Comparison of ENCODE assay signal across 21 cellular contexts in genomic region chr9:69697475-69697874, GRCh38. TPM values are rescaled to one million over a fixed set of nuclear protein-coding genes. Genes with fewer than 3 reads are reported as not detected.
DNase-seq lines count a peak whose midpoint lies in the region; TF ChIP-seq lines count a peak whose summit lies in the region.
"Had no signal": no experiment of that assay in that cellular context is flagged by ENCODE, and none has a peak within 500 bp of the region (broad histone marks: within the 10 kb centered on the region; RNA-seq: fewer than 3 reads in every experiment).

No MANE protein-coding gene starts in this region.

- peaks cover 19% of the 10 kb centered on the region for H3K9me3 Mint-ChIP-seq in MCF 10A (ENCODE audit: unreplicated experiment)

- DNase-seq in MCF 10A (ENCODE audit: unreplicated experiment): peak; percentile 6
- no peak for DNase-seq in breast epithelium (ENCODE audit: low spot score in 2 of 2)
- peak; percentile 22 for DNase-seq in COLO668 (lab: John Stamatoyannopoulos, UW; ENCODE audit: unreplicated experiment)
- DNase-seq in NCI-H69 (lab: John Stamatoyannopoulos, UW): peak; percentile 8
- DNase-seq in DMS114 treated with DMSO at 0.1 percent for 48 hours (lab: John Stamatoyannopoulos, UW; ENCODE audit: unreplicated experiment): no peak
- DNase-seq in HUDEP-2 (lab: John Stamatoyannopoulos, UW; ENCODE audit: unreplicated experiment in 76 of 76): no peak
- no peak for DNase-seq in dedifferentiated amniotic fluid mesenchymal stem cell (ENCODE audit: extremely low spot score)
- DNase-seq: 8988T; ACHN; AML-193; C1 segment of cervical spinal cord; Caco-2; CD4-positive, alpha-beta memory T cell; DMS79; EL; GDM1; HFFc6 had no signal

- no peak overlapping the region for H3K4me3 Mint-ChIP-seq in MCF 10A (ENCODE audit: unreplicated experiment)
- H3K4me3 Mint-ChIP-seq: CD4-positive, alpha-beta memory T cell; GM23338; HFFc6 had no signal

- peaks cover 32% of the 10 kb centered on the region for H3K27me3 Mint-ChIP-seq in MCF 10A (ENCODE audit: insufficient read depth, unreplicated experiment)

- H3K4me1 ChIP-seq in breast epithelium: no peaks in the 10 kb centered on the region
- H3K4me1 ChIP-seq: A549, Caco-2, HAP-1 had no signal

- no peak overlapping the region for H3K4me3 ChIP-seq in breast epithelium
- H3K4me3 ChIP-seq: A549, GM12878, GM23338, HAP-1 had no signal

- POLR2A ChIA-PET in MCF 10A (lab: Yijun Ruan, JAX): no interaction called here

- no peak overlapping the region for H3K27ac Mint-ChIP-seq in MCF 10A (ENCODE audit: low read depth, unreplicated experiment)
- H3K27ac Mint-ChIP-seq: GM23338, HFFc6 had no signal

- no peak overlapping the region for H3K27ac ChIP-seq in breast epithelium
- H3K27ac ChIP-seq: A549 had no signal

- TF ChIP-seq POLR2A in breast epithelium (IDR thresholded peaks at IDR 0.05): no peak

- TF ChIP-seq CTCF in MCF 10A (IDR thresholded peaks at IDR 0.05; ENCODE audit: unreplicated experiment) (no peak), breast epithelium (IDR thresholded peaks at IDR 0.05) (no peak)

- H3K4me1 Mint-ChIP-seq in MCF 10A (ENCODE audit: insufficient read depth, unreplicated experiment): no peaks in the 10 kb centered on the region
- H3K4me1 Mint-ChIP-seq: CD4-positive, alpha-beta memory T cell; GM23338 had no signal

- intact Hi-C loops in MCF 10A (cut with micrococcal nuclease): no loop called here
- intact Hi-C loops in breast epithelium (cut with DNase I; ENCODE audit: low total_unique reads): no loop called here

- no peaks in the 10 kb centered on the region for H3K36me3 ChIP-seq in breast epithelium
- H3K36me3 ChIP-seq: HAP-1 had no signal

- no TSS peak for BruUV-seq in MCF 10A (replicated peaks; lab: Mats Ljungman, UMichigan)

- no peaks in the 10 kb centered on the region for H3K36me3 Mint-ChIP-seq in MCF 10A (ENCODE audit: insufficient read depth, unreplicated experiment)

- CTCF ChIA-PET in MCF 10A (lab: Yijun Ruan, JAX): interaction anchor here (0.6 to 0.7 kb wide), 2 partner anchors 11 to 66 kb away, joined by 3 read pairs; no protein-coding TSS in a partner anchor

- peaks cover 14 to 24% of the 10 kb centered on the region in 2 donors for H3K9me3 ChIP-seq in breast epithelium
- H3K9me3 ChIP-seq: Caco-2 had no signal

- no peaks in the 10 kb centered on the region for H3K27me3 ChIP-seq in breast epithelium

RNA-seq across cellular contexts. Expression of gene APBA1, which starts 25.3 kb away (rescaled TPM):
- 0.07 TPM in 2 replicates for total RNA-seq in MCF 10A (2022)
- total RNA-seq in breast epithelium: 1 to 10 TPM; 6.9 to 8.0 (median 7.8) TPM

Comparison
In these comparisons a context has a peak if more than half of its experiments do, and no peak if none do; other contexts are left out.
1. DNase-seq: peak in MCF 10A (single experiment), COLO668 (single experiment) and NCI-H69 (single experiment); none in breast epithelium (0 of 2), DMS114 treated with DMSO at 0.1 percent for 48 hours (single experiment), HUDEP-2 (0 of 76) and dedifferentiated amniotic fluid mesenchymal stem cell (single experiment).